ENCODE assay signal across 9 cellular contexts in the genomic region with DNA sequence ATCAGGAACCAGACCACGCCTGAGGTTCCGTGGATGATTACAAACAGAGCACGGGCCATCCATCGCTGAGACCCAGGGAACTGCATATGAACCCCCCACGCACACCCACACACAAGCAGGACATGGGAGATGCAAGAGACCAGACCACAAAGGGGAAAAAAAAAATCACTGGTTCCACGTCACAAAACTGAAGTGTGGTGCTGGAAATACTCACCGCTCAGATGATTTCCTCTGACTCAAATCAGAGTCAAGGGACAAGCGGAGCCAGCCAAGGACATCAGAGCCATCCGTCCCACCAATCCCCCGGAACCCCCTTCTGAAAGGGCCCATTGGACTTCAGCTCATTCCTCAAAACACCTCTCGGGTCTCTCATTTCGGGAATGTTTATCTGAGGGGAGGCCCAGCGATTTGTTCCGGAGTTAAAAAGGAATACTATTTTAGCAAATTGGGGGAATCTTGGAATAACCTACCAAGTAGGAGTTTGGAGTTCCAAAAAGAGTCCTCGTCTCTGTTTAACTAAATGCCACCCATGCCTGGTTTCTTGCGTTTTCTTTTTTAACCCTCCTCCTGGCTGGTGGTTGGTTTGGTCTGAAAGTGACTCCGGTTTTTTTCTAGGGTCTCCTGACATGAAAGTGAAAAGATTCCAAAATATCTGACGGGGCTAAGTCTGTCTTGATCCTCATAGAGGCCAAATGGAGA. TPM values are rescaled to one million over a fixed set of nuclear protein-coding genes. Genes with fewer than 3 reads are reported as not detected.
DNase-seq lines count a peak whose midpoint lies in the region; ATAC-seq, FAIRE-seq and TF ChIP-seq lines count a peak whose summit lies in the region.
"Had no signal": no experiment of that assay in that cellular context is flagged by ENCODE, and none has a peak within 500 bp of the region (broad histone marks: within the 10 kb centered on the region; RNA-seq: fewer than 3 reads in every experiment).

No MANE protein-coding gene starts in this region.

- no peak overlapping the region for H4K91ac ChIP-seq in trophoblast cell (ENCODE audit: low read depth, low read length)

- H2AFZ ChIP-seq in K562 (ENCODE audit: low read depth, low read length) (no peak overlapping the region), trophoblast cell (ENCODE audit: insufficient read depth, low read length, poor library complexity) (peak overlapping the region; percentile 5)

- H3K4me3 Mint-ChIP-seq in activated CD8-positive, alpha-beta T cell treated with anti-CD3 and anti-CD28 coated beads for 36 hours = peak overlapping the region; percentile 31
- H3K4me3 Mint-ChIP-seq in activated CD8-positive, alpha-beta T cell treated with anti-CD3 and anti-CD28 coated beads, Interleukin-2, amount 10 ng/mL, durations not matched to agents 7 days and 5 days = no peak overlapping the region
- H3K4me3 Mint-ChIP-seq in MCF 10A (ENCODE audit: unreplicated experiment) = no peak overlapping the region

- intact Hi-C loops in activated CD8-positive, alpha-beta T cell treated with anti-CD3 and anti-CD28 coated beads for 36 hours (cut with micrococcal nuclease) = no loop called here
- intact Hi-C loops in K562 (cut with micrococcal nuclease) (no loop called here), MCF 10A (cut with micrococcal nuclease) (no loop called here)

- H2BK120ac ChIP-seq in trophoblast cell (ENCODE audit: insufficient read depth, low read length, poor library complexity) = no peak overlapping the region

- no peak for TF ChIP-seq POLR2A in K562 (conservative IDR thresholded peaks at IDR 0.05)

- no peak overlapping the region for H2AK5ac ChIP-seq in trophoblast cell (ENCODE audit: low read length)

- peak overlapping the region; percentile 53 for H3K27ac Mint-ChIP-seq in activated CD8-positive, alpha-beta T cell treated with anti-CD3 and anti-CD28 coated beads for 36 hours
- H3K27ac Mint-ChIP-seq in activated CD8-positive, alpha-beta T cell treated with anti-CD3 and anti-CD28 coated beads, Interleukin-2, amount 10 ng/mL, durations not matched to agents 7 days and 5 days = no peak overlapping the region
- H3K27ac Mint-ChIP-seq in MCF 10A (ENCODE audit: low read depth, unreplicated experiment) = no peak overlapping the region

- CTCF ChIA-PET in activated CD8-positive, alpha-beta T cell treated with anti-CD3 and anti-CD28 coated beads for 36 hours (lab: Charles Lee) = no interaction called here
- CTCF ChIA-PET in activated CD8-positive, alpha-beta T cell treated with anti-CD3 and anti-CD28 coated beads, Interleukin-2, amount 10 ng/mL, durations not matched to agents 7 days and 5 days (lab: Charles Lee) = no interaction called here
- CTCF ChIA-PET in K562 (lab: Yijun Ruan, JAX; ENCODE audit: low intra/inter-chr PET ratio) = no interaction called here
- CTCF ChIA-PET in MCF 10A (lab: Yijun Ruan, JAX) = no interaction called here

- no peak overlapping the region for H4K8ac ChIP-seq in trophoblast cell (ENCODE audit: low read depth, low read length)

- no peak overlapping the region for H3K18ac ChIP-seq in trophoblast cell (ENCODE audit: low read length)

- H3K4me3 ChIP-seq in K562 (no peak overlapping the region), trophoblast cell (ENCODE audit: low read depth, low read length) (no peak overlapping the region)

- no peak overlapping the region for H3K4me2 ChIP-seq in K562 (ENCODE audit: insufficient read depth, low read length)
- H3K4me2 ChIP-seq in trophoblast cell (ENCODE audit: low read length) = no peak overlapping the region

- in situ Hi-C loops in K562 (cut with MboI) = no loop called here

- H3K36me3 ChIP-seq in K562 (ENCODE audit: control insufficient read depth, insufficient read depth, low read length) = peaks cover 3% of the 10 kb centered on the region; the same call in 1 of the 3 replicates
- H3K36me3 ChIP-seq in trophoblast cell (ENCODE audit: control insufficient read depth in 1 of 2, insufficient read depth in 2 of 2, low read length in 2 of 2) = no peaks in the 10 kb centered on the region

- peaks cover 2% of the 10 kb centered on the region for H3K79me1 ChIP-seq in trophoblast cell (ENCODE audit: low read length)

- H4K12ac ChIP-seq in trophoblast cell (ENCODE audit: low read depth, low read length) = no peak overlapping the region

- H3K23ac ChIP-seq in trophoblast cell (ENCODE audit: low read length) = no peak overlapping the region

- TF ChIP-seq EP300 in K562 (IDR thresholded peaks at IDR 0.05; ENCODE audit: low read length) = no peak

- peak; percentile 79 for DNase-seq in activated CD8-positive, alpha-beta T cell treated with anti-CD3 and anti-CD28 coated beads for 36 hours
- DNase-seq in activated CD8-positive, alpha-beta T cell treated with anti-CD3 and anti-CD28 coated beads, Interleukin-2, amount 10 ng/mL, durations not matched to agents 7 days and 5 days = no peak
- DNase-seq in K562 (ENCODE audit: extremely low read depth in 1 of 4, low spot score in 3 of 4) = peak in 1 of 4 experiments; percentile 12
- DNase-seq in trophoblast cell = peak in 1 of 2 donors; percentile 30
- no peak for DNase-seq in caudate nucleus (lab: John Stamatoyannopoulos, UW)
- no peak for DNase-seq in SHP77 treated with DMSO at 0.1 percent for 48 hours (lab: John Stamatoyannopoulos, UW)
- no peak for DNase-seq in MCF 10A (ENCODE audit: unreplicated experiment)

- no peaks in the 10 kb centered on the region for H3K9me3 Mint-ChIP-seq in activated CD8-positive, alpha-beta T cell treated with anti-CD3 and anti-CD28 coated beads for 36 hours
- H3K9me3 Mint-ChIP-seq in activated CD8-positive, alpha-beta T cell treated with anti-CD3 and anti-CD28 coated beads, Interleukin-2, amount 10 ng/mL, durations not matched to agents 7 days and 5 days (ENCODE audit: insufficient read depth) = no peaks in the 10 kb centered on the region
- H3K9me3 Mint-ChIP-seq in MCF 10A (ENCODE audit: unreplicated experiment) = no peaks in the 10 kb centered on the region

- peaks cover 31% of the 10 kb centered on the region for H3K4me1 Mint-ChIP-seq in activated CD8-positive, alpha-beta T cell treated with anti-CD3 and anti-CD28 coated beads for 36 hours (ENCODE audit: low read depth)
- peaks cover 8% of the 10 kb centered on the region for H3K4me1 Mint-ChIP-seq in activated CD8-positive, alpha-beta T cell treated with anti-CD3 and anti-CD28 coated beads, Interleukin-2, amount 10 ng/mL, durations not matched to agents 7 days and 5 days (ENCODE audit: low read depth)
- H3K4me1 Mint-ChIP-seq in MCF 10A (ENCODE audit: insufficient read depth, unreplicated experiment) = no peaks in the 10 kb centered on the region

- POLR2A ChIA-PET in activated CD8-positive, alpha-beta T cell treated with anti-CD3 and anti-CD28 coated beads for 36 hours (lab: Charles Lee) = no interaction called here
- POLR2A ChIA-PET in activated CD8-positive, alpha-beta T cell treated with anti-CD3 and anti-CD28 coated beads, Interleukin-2, amount 10 ng/mL, durations not matched to agents 7 days and 5 days (lab: Charles Lee) = interaction anchor here (0.6 kb wide), 1 partner anchor 150 kb away, joined by 3 read pairs; no protein-coding TSS in a partner anchor
- POLR2A ChIA-PET in K562 (lab: Yijun Ruan, JAX) (no interaction called here), MCF 10A (lab: Yijun Ruan, JAX) (interaction anchor here (0.7 kb wide), 1 partner anchor 15 kb away, joined by 3 read pairs; no protein-coding TSS in a partner anchor)

- no peaks in the 10 kb centered on the region for H3K9me1 ChIP-seq in K562 (ENCODE audit: control insufficient read depth, insufficient read depth, low read length)

- 80% methylated on average over 18 of the region's 18 CpGs for WGBS in K562 (ENCODE audit: insufficient coverage, low coverage, missing lambda C conversion rate)
- no CpG with 5 or more reads among the region's 18 CpGs for WGBS in trophoblast cell (ENCODE audit: extremely low coverage, insufficient coverage, insufficient read length)

- no peak overlapping the region for H2BK12ac ChIP-seq in trophoblast cell (ENCODE audit: low read length)

- H3K27me3 ChIP-seq in K562 (ENCODE audit: control insufficient read depth in 2 of 2, insufficient read depth in 2 of 2, low read length in 2 of 2) (no peaks in the 10 kb centered on the region), trophoblast cell (ENCODE audit: insufficient read depth, low read length) (no peaks in the 10 kb centered on the region)

- H3K79me2 ChIP-seq in K562 (ENCODE audit: control insufficient read depth, insufficient read depth, low read length) = peaks cover 58% of the 10 kb centered on the region
- no peaks in the 10 kb centered on the region for H3K79me2 ChIP-seq in trophoblast cell (ENCODE audit: control insufficient read depth, insufficient read depth, low read length, poor library complexity)

- H3K27ac ChIP-seq in K562 (ENCODE audit: extremely low read depth, low read depth, low read length) = no peak overlapping the region
- H3K27ac ChIP-seq in trophoblast cell (ENCODE audit: low read depth, low read length) = no peak overlapping the region
- H3K27ac ChIP-seq in caudate nucleus (ENCODE audit: low read depth, low read length) = no peak overlapping the region
- H3K27ac ChIP-seq: C4-2B had no signal

- peaks cover 25 to 44% of the 10 kb centered on the region in 2 experiments; a peak in 4 of 5 replicates for H3K4me1 ChIP-seq in K562 (replicated peaks in 1 of 2; ENCODE audit: control insufficient read depth in 2 of 2, insufficient read depth in 2 of 2, low read length in 2 of 2)
- peaks cover 0 to under 1% of the 10 kb centered on the region in 2 experiments for H3K4me1 ChIP-seq in trophoblast cell (ENCODE audit: control insufficient read depth in 1 of 2, insufficient read depth in 2 of 2, low read length in 2 of 2)

- TF ChIP-seq CTCF in activated CD8-positive, alpha-beta T cell treated with anti-CD3 and anti-CD28 coated beads for 36 hours (IDR thresholded peaks at IDR 0.05) = no peak
- TF ChIP-seq CTCF in K562 (IDR thresholded peaks at IDR 0.05 in 2 of 3, conservative IDR thresholded peaks at IDR 0.05 in 1 of 3; ENCODE audit: insufficient read depth in 2 of 3, low read depth in 1 of 3, low read length in 3 of 3) (no peak), MCF 10A (IDR thresholded peaks at IDR 0.05; ENCODE audit: unreplicated experiment) (no peak)

- no peak overlapping the region for H3K14ac ChIP-seq in trophoblast cell (ENCODE audit: low read length)

- no peak overlapping the region for H3K4ac ChIP-seq in trophoblast cell (ENCODE audit: low read depth, low read length)

- no peaks in the 10 kb centered on the region for H4K20me1 ChIP-seq in K562 (replicated peaks; ENCODE audit: control insufficient read depth, insufficient read depth, low read length)

- H3K9ac ChIP-seq in K562 (ENCODE audit: insufficient read depth in 1 of 2, low read depth in 2 of 2, low read length in 2 of 2) (peak overlapping the region in 1 of 2 experiments; percentile 63; a peak in 1 of 4 replicates), trophoblast cell (ENCODE audit: low read length) (peak overlapping the region; percentile 15)

- ATAC-seq in activated CD8-positive, alpha-beta T cell treated with anti-CD3 and anti-CD28 coated beads for 36 hours = peak; percentile 75
- ATAC-seq in activated CD8-positive, alpha-beta T cell treated with anti-CD3 and anti-CD28 coated beads, Interleukin-2, amount 10 ng/mL, durations not matched to agents 7 days and 5 days = no peak
- ATAC-seq in HG02973 (IDR thresholded peaks at IDR 0.05; ENCODE audit: unreplicated experiment) = peak; percentile 51
- no peak for ATAC-seq in K562

- no peak for TF ChIP-seq RAD21 in K562 (CRISPR knock-in tag; conservative IDR thresholded peaks at IDR 0.05 in 1 of 2, IDR thresholded peaks at IDR 0.05 in 1 of 2)

- H3K36me3 Mint-ChIP-seq in activated CD8-positive, alpha-beta T cell treated with anti-CD3 and anti-CD28 coated beads for 36 hours (ENCODE audit: low read depth) = peaks cover 2% of the 10 kb centered on the region
- H3K36me3 Mint-ChIP-seq in activated CD8-positive, alpha-beta T cell treated with anti-CD3 and anti-CD28 coated beads, Interleukin-2, amount 10 ng/mL, durations not matched to agents 7 days and 5 days (ENCODE audit: low read depth) = no peaks in the 10 kb centered on the region
- no peaks in the 10 kb centered on the region for H3K36me3 Mint-ChIP-seq in MCF 10A (ENCODE audit: insufficient read depth, unreplicated experiment)

- no peaks in the 10 kb centered on the region; the same call in 1 of the 2 replicates for H3K9me3 ChIP-seq in K562 (replicated peaks; ENCODE audit: control insufficient read depth, insufficient read depth, low read depth, low read length)
- H3K9me3 ChIP-seq in trophoblast cell (ENCODE audit: insufficient read depth, low read depth, low read length) = no peaks in the 10 kb centered on the region

- no peak for FAIRE-seq in K562 (lab: Jason Lieb, UNC)

- H2BK5ac ChIP-seq in trophoblast cell (ENCODE audit: low read depth, low read length, poor library complexity) = no peak overlapping the region

- H3K27me3 Mint-ChIP-seq in activated CD8-positive, alpha-beta T cell treated with anti-CD3 and anti-CD28 coated beads for 36 hours = no peaks in the 10 kb centered on the region
- H3K27me3 Mint-ChIP-seq in activated CD8-positive, alpha-beta T cell treated with anti-CD3 and anti-CD28 coated beads, Interleukin-2, amount 10 ng/mL, durations not matched to agents 7 days and 5 days (ENCODE audit: low read depth) = no peaks in the 10 kb centered on the region
- H3K27me3 Mint-ChIP-seq in MCF 10A (ENCODE audit: insufficient read depth, unreplicated experiment) = no peaks in the 10 kb centered on the region

- BruUV-seq in K562 (replicated peaks; lab: Mats Ljungman, UMichigan) (no TSS peak), MCF 10A (replicated peaks; lab: Mats Ljungman, UMichigan) (no TSS peak)

RNA-seq across cellular contexts. Expression of a gene that starts 15.0 kb away (rescaled TPM):
- 10 to 100 TPM; 31.7 to 36.8 TPM for total RNA-seq in activated CD8-positive, alpha-beta T cell treated with anti-CD3 and anti-CD28 coated beads for 36 hours
- total RNA-seq in activated CD8-positive, alpha-beta T cell treated with anti-CD3 and anti-CD28 coated beads, Interleukin-2, amount 10 ng/mL, durations not matched to agents 7 days and 5 days = 10 to 100 TPM; 28.3 to 35.8 TPM
- 26.7 and 72.5 TPM in 2 replicates for total RNA-seq in K562 (2011; cell fraction: chromatin; rRNA removed; ENCODE audit: low replicate concordance)
- total RNA-seq in K562 (2011; cell fraction: nucleolus; rRNA removed) = 24.0 and 30.0 TPM in 2 replicates
- 21.8 and 23.5 TPM in 2 replicates for total RNA-seq in K562 (2011; cell fraction: nucleoplasm; rRNA removed)
- 5.5 and 9.1 TPM in 2 replicates for total RNA-seq in K562 (2014; rRNA removed)
- 8.7 and 12.5 TPM in 2 replicates for total RNA-seq in K562 (2014; rRNA removed; fragmentation: Illumina TruSeq; extraction: Trizol)
- 15.9 and 16.9 TPM in 2 replicates for total RNA-seq in K562 (2015; rRNA removed; fragmentation: Illumina TruSeq; extraction: Trizol)
- 50.4 and 51.6 TPM in 2 replicates for total RNA-seq in K562 (2021)
- polyA plus RNA-seq in K562 (2011; rRNA removed) = 45.7 and 47.0 TPM in 2 replicates
- 23.9 and 55.1 TPM in 2 replicates for polyA plus RNA-seq in K562 (2011; cell fraction: cytosol; rRNA removed)
- polyA plus RNA-seq in K562 (2011; cell fraction: nucleus; rRNA removed) = 30.5 and 42.3 TPM in 2 replicates
- 35.9 and 57.5 TPM in 2 replicates for polyA plus RNA-seq in K562 (2012)
- 33.3 and 35.4 TPM in 2 replicates for polyA plus RNA-seq in K562 (2014; fragmentation: Illumina TruSeq; extraction: Trizol)
- 1 to 10 TPM; 2.7 to 7.7 TPM for polyA plus RNA-seq in K562 (2014; fragmentation: Nextera tagmentation; extraction: Ambion mirVana)
- 17.2 and 32.5 TPM in 2 replicates for polyA plus RNA-seq in K562 (2014; rRNA removed)
- polyA minus RNA-seq in K562 (2011; rRNA and poly(A)+ RNA removed) = 25.4 and 40.0 TPM in 2 replicates
- 16.8 and 32.4 TPM in 2 replicates for polyA minus RNA-seq in K562 (2011; cell fraction: cytosol; rRNA and poly(A)+ RNA removed)
- polyA minus RNA-seq in K562 (2011; cell fraction: nucleus; rRNA and poly(A)+ RNA removed) = 11.8 and 17.4 TPM in 2 replicates
- polyA plus RNA-seq in trophoblast cell (2013) = 16.1 and 16.4 TPM in 2 replicates
- total RNA-seq in MCF 10A (2022) = 31.0 and 31.2 TPM in 2 replicates

RNA-seq across cellular contexts. Expression of a gene that starts 55.3 kb away (rescaled TPM):
- 100 to 1,000 TPM; 252 to 256 TPM for total RNA-seq in activated CD8-positive, alpha-beta T cell treated with anti-CD3 and anti-CD28 coated beads for 36 hours
- total RNA-seq in activated CD8-positive, alpha-beta T cell treated with anti-CD3 and anti-CD28 coated beads, Interleukin-2, amount 10 ng/mL, durations not matched to agents 7 days and 5 days = 100 to 1,000 TPM; 174 to 184 TPM
- 583 and 880 TPM in 2 replicates for total RNA-seq in K562 (2011; cell fraction: chromatin; rRNA removed; ENCODE audit: low replicate concordance)
- 353 and 358 TPM in 2 replicates for total RNA-seq in K562 (2011; cell fraction: nucleolus; rRNA removed)
- 465 and 579 TPM in 2 replicates for total RNA-seq in K562 (2011; cell fraction: nucleoplasm; rRNA removed)
- total RNA-seq in K562 (2014; rRNA removed) (334 and 358 TPM in 2 replicates), K562 (2014; rRNA removed; fragmentation: Illumina TruSeq; extraction: Trizol) (357 and 410 TPM in 2 replicates), K562 (2015; rRNA removed; fragmentation: Illumina TruSeq; extraction: Trizol) (407 and 420 TPM in 2 replicates), K562 (2021) (387 and 416 TPM in 2 replicates), MCF 10A (2022) (258 and 290 TPM in 2 replicates)
- polyA plus RNA-seq in K562 (2011; rRNA removed) (216 and 279 TPM in 2 replicates), K562 (2014; fragmentation: Illumina TruSeq; extraction: Trizol) (494 and 496 TPM in 2 replicates), K562 (2014; fragmentation: Nextera tagmentation; extraction: Ambion mirVana) (10 to 100 TPM; 25.9 to 57.6 TPM), K562 (2014; rRNA removed) (263 and 278 TPM in 2 replicates)
- 139 and 199 TPM in 2 replicates for polyA plus RNA-seq in K562 (2011; cell fraction: cytosol; rRNA removed)
- polyA plus RNA-seq in K562 (2011; cell fraction: nucleus; rRNA removed) = 409 and 424 TPM in 2 replicates
- 202 and 329 TPM in 2 replicates for polyA plus RNA-seq in K562 (2012)
- 295 and 299 TPM in 2 replicates for polyA minus RNA-seq in K562 (2011; rRNA and poly(A)+ RNA removed)
- 126 and 190 TPM in 2 replicates for polyA minus RNA-seq in K562 (2011; cell fraction: cytosol; rRNA and poly(A)+ RNA removed)
- 97.9 and 165 TPM in 2 replicates for polyA minus RNA-seq in K562 (2011; cell fraction: nucleus; rRNA and poly(A)+ RNA removed)
- 174 and 182 TPM in 2 replicates for polyA plus RNA-seq in trophoblast cell (2013)

RNA-seq across cellular contexts. Expression of a gene that starts 57.3 kb away (rescaled TPM):
- 10 to 100 TPM; 90.2 to 93.9 TPM for total RNA-seq in activated CD8-positive, alpha-beta T cell treated with anti-CD3 and anti-CD28 coated beads for 36 hours
- 100 to 1,000 TPM; 126 to 130 TPM for total RNA-seq in activated CD8-positive, alpha-beta T cell treated with anti-CD3 and anti-CD28 coated beads, Interleukin-2, amount 10 ng/mL, durations not matched to agents 7 days and 5 days
- 6.3 and 17.2 TPM in 2 replicates for total RNA-seq in K562 (2011; cell fraction: chromatin; rRNA removed; ENCODE audit: low replicate concordance)
- total RNA-seq in K562 (2011; cell fraction: nucleolus; rRNA removed) = 20.5 and 20.8 TPM in 2 replicates
- 16.0 and 16.9 TPM in 2 replicates for total RNA-seq in K562 (2011; cell fraction: nucleoplasm; rRNA removed)
- total RNA-seq in K562 (2014; rRNA removed) (73.3 and 79.6 TPM in 2 replicates), K562 (2014; rRNA removed; fragmentation: Illumina TruSeq; extraction: Trizol) (12.7 and 25.8 TPM in 2 replicates), K562 (2015; rRNA removed; fragmentation: Illumina TruSeq; extraction: Trizol) (45.8 and 48.5 TPM in 2 replicates), K562 (2021) (39.3 and 44.8 TPM in 2 replicates), MCF 10A (2022) (20.3 and 27.2 TPM in 2 replicates)
- polyA plus RNA-seq in K562 (2011; rRNA removed) (26.0 and 32.1 TPM in 2 replicates), K562 (2014; fragmentation: Illumina TruSeq; extraction: Trizol) (29.6 and 41.1 TPM in 2 replicates), K562 (2014; fragmentation: Nextera tagmentation; extraction: Ambion mirVana) (10 to 100 TPM in 1 of 2 experiments, 1 to 10 TPM in 1; 5.3 to 16.2 TPM), K562 (2014; rRNA removed) (63.1 and 64.4 TPM in 2 replicates)
- 42.4 and 49.5 TPM in 2 replicates for polyA plus RNA-seq in K562 (2011; cell fraction: cytosol; rRNA removed)
- 35.5 and 42.6 TPM in 2 replicates for polyA plus RNA-seq in K562 (2011; cell fraction: nucleus; rRNA removed)
- polyA plus RNA-seq in K562 (2012) = 74.2 and 74.5 TPM in 2 replicates
- polyA minus RNA-seq in K562 (2011; rRNA and poly(A)+ RNA removed) = 10.8 and 13.0 TPM in 2 replicates
- 15.0 and 18.8 TPM in 2 replicates for polyA minus RNA-seq in K562 (2011; cell fraction: cytosol; rRNA and poly(A)+ RNA removed)
- polyA minus RNA-seq in K562 (2011; cell fraction: nucleus; rRNA and poly(A)+ RNA removed) = 6.9 and 7.9 TPM in 2 replicates
- 23.2 and 26.4 TPM in 2 replicates for polyA plus RNA-seq in trophoblast cell (2013)

RNA-seq across cellular contexts. Expression of a gene that starts 57.3 kb away (rescaled TPM):
- 10 to 100 TPM; 30.3 to 31.9 TPM for total RNA-seq in activated CD8-positive, alpha-beta T cell treated with anti-CD3 and anti-CD28 coated beads for 36 hours
- total RNA-seq in activated CD8-positive, alpha-beta T cell treated with anti-CD3 and anti-CD28 coated beads, Interleukin-2, amount 10 ng/mL, durations not matched to agents 7 days and 5 days = 10 to 100 TPM; 36.7 to 37.8 TPM
- total RNA-seq in K562 (2011; cell fraction: chromatin; rRNA removed; ENCODE audit: low replicate concordance) = 24.0 and 38.8 TPM in 2 replicates
- total RNA-seq in K562 (2011; cell fraction: nucleolus; rRNA removed) = 23.0 and 36.2 TPM in 2 replicates
- total RNA-seq in K562 (2011; cell fraction: nucleoplasm; rRNA removed) = 26.9 and 28.0 TPM in 2 replicates
- total RNA-seq in K562 (2014; rRNA removed) (48.3 and 50.5 TPM in 2 replicates), K562 (2014; rRNA removed; fragmentation: Illumina TruSeq; extraction: Trizol) (41.7 and 43.9 TPM in 2 replicates), K562 (2015; rRNA removed; fragmentation: Illumina TruSeq; extraction: Trizol) (45.9 and 50.7 TPM in 2 replicates), K562 (2021) (47.9 and 50.2 TPM in 2 replicates), MCF 10A (2022) (26.9 and 32.1 TPM in 2 replicates)
- polyA plus RNA-seq in K562 (2011; rRNA removed) (29.3 and 32.4 TPM in 2 replicates), K562 (2014; fragmentation: Illumina TruSeq; extraction: Trizol) (54.5 and 62.0 TPM in 2 replicates), K562 (2014; fragmentation: Nextera tagmentation; extraction: Ambion mirVana) (100 to 1,000 TPM in 1 of 2 experiments, 10 to 100 TPM in 1; 70.4 to 116 TPM), K562 (2014; rRNA removed) (44.1 and 50.2 TPM in 2 replicates)
- 19.7 and 23.9 TPM in 2 replicates for polyA plus RNA-seq in K562 (2011; cell fraction: cytosol; rRNA removed)
- 10.7 and 12.6 TPM in 2 replicates for polyA plus RNA-seq in K562 (2011; cell fraction: nucleus; rRNA removed)
- 34.0 and 47.0 TPM in 2 replicates for polyA plus RNA-seq in K562 (2012)
- 20.5 and 21.4 TPM in 2 replicates for polyA minus RNA-seq in K562 (2011; rRNA and poly(A)+ RNA removed)
- 13.3 and 21.0 TPM in 2 replicates for polyA minus RNA-seq in K562 (2011; cell fraction: cytosol; rRNA and poly(A)+ RNA removed)
- polyA minus RNA-seq in K562 (2011; cell fraction: nucleus; rRNA and poly(A)+ RNA removed) = 9.2 and 13.9 TPM in 2 replicates
- 21.4 and 22.1 TPM in 2 replicates for polyA plus RNA-seq in trophoblast cell (2013)

Comparison
In these comparisons a context has a peak if more than half of its experiments do, and no peak if none do; other contexts are left out.
1. ATAC-seq: peak in activated CD8-positive, alpha-beta T cell treated with anti-CD3 and anti-CD28 coated beads for 36 hours (single experiment) and HG02973 (single experiment); none in activated CD8-positive, alpha-beta T cell treated with anti-CD3 and anti-CD28 coated beads, Interleukin-2, amount 10 ng/mL, durations not matched to agents 7 days and 5 days (single experiment) and K562 (single experiment).
2. POLR2A ChIA-PET loops: an anchor here in activated CD8-positive, alpha-beta T cell treated with anti-CD3 and anti-CD28 coated beads, Interleukin-2, amount 10 ng/mL, durations not matched to agents 7 days and 5 days (0.6 kb wide) and MCF 10A (0.7 kb wide); none called in activated CD8-positive, alpha-beta T cell treated with anti-CD3 and anti-CD28 coated beads for 36 hours and K562.